ENCODE assay signal across 8 cellular contexts in the genomic region with DNA sequence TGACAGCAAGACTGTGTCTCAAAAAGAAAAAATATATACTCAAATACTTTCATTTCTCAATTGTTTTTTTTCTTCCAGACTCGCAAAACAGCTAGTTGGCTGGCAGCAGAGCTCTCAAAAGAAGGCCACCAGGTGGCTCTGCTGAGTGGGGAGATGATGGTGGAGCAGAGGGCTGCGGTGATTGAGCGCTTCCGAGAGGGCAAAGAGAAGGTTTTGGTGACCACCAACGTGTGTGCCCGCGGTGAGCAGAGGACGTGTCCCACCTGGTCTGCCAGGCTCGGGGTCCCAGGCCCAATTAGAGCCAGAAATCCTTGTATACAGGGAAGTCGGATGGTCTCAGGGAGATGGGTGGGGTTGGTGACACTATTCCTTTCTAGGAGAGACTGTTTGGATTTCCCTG. TPM values are rescaled to one million over a fixed set of nuclear protein-coding genes. Genes with fewer than 3 reads are reported as not detected.
DNase-seq lines count a peak whose midpoint lies in the region; ATAC-seq, FAIRE-seq and TF ChIP-seq lines count a peak whose summit lies in the region.
"Not testable (repeated sequence)": the region's sequence is repeated elsewhere in the genome, so short reads cannot be mapped to it uniquely, and the experiment has no call there.

No MANE protein-coding gene starts in this region.

- WGBS in ovary, 3 donors = 19 to 31% (median 23%) methylated on average over 10 of the region's 10 CpGs

- TF ChIP-seq POLR2A in ovary (IDR thresholded peaks at IDR 0.05) = not testable (repeated sequence)

- H3K4me3 ChIP-seq in ovary = not testable (repeated sequence)

- TF ChIP-seq EP300 in ovary (IDR thresholded peaks at IDR 0.05) = not testable (repeated sequence)

- DNase-seq in EL (peak; percentile 33), inferior parietal cortex (ENCODE audit: extremely low spot score) (peak; percentile 39), ovary (peak in 2 of 5 donors; percentile 40 to 49)
- peak; percentile 46 for DNase-seq in activated naive CD4-positive, alpha-beta T cell treated with Interleukin-2 at 50 U/mL for 16 hours
- peak; percentile 21 to 35 (median 30) for DNase-seq in effector memory CD8-positive, alpha-beta T cell
- DNase-seq in type B pancreatic cell (ENCODE audit: extremely low spot score, unreplicated experiment) = not testable (repeated sequence)

- peak; percentile 77 for ATAC-seq in effector memory CD8-positive, alpha-beta T cell (replicated peaks)

- H3K4me1 ChIP-seq in ovary (ENCODE audit: insufficient read depth) = not testable (repeated sequence)

- not testable (repeated sequence) for H3K27me3 Mint-ChIP-seq in effector memory CD8-positive, alpha-beta T cell; type B pancreatic cell

- peak; percentile 71 for TF ChIP-seq CTCF in LNCAP (IDR thresholded peaks at IDR 0.05)
- TF ChIP-seq CTCF in ovary (IDR thresholded peaks at IDR 0.05) = peak in 2 of 3 donors; percentile 21 to 37
- peak; percentile 78 for TF ChIP-seq CTCF in type B pancreatic cell (conservative IDR thresholded peaks at IDR 0.05)

- not testable (repeated sequence) for H3K9me3 Mint-ChIP-seq in effector memory CD8-positive, alpha-beta T cell; type B pancreatic cell

- H3K27ac ChIP-seq in ovary = not testable (repeated sequence)

- H3K27ac Mint-ChIP-seq in effector memory CD8-positive, alpha-beta T cell = peak overlapping the region; percentile 76 to 79
- peak overlapping the region; percentile 59 for H3K27ac Mint-ChIP-seq in type B pancreatic cell

- peak; percentile 58 for FAIRE-seq in TTC549 (lab: Jason Lieb, UNC)

- H3K36me3 ChIP-seq in ovary = not testable (repeated sequence)

- not testable (repeated sequence) for H3K4me1 Mint-ChIP-seq in effector memory CD8-positive, alpha-beta T cell (ENCODE audit: low read depth in 2 of 2); type B pancreatic cell (ENCODE audit: unreplicated experiment)

- not testable (repeated sequence) for H3K4me3 Mint-ChIP-seq in effector memory CD8-positive, alpha-beta T cell; type B pancreatic cell

- H3K27me3 ChIP-seq in ovary = not testable (repeated sequence)

- intact Hi-C loops in ovary (cut with DNase I) = loop anchor here in 1 of 4 donors (5.0 kb wide), 1 partner anchor 102 kb away; no protein-coding TSS in a partner anchor

- H3K36me3 Mint-ChIP-seq in effector memory CD8-positive, alpha-beta T cell (ENCODE audit: insufficient read depth) = peaks cover 88% of the 10 kb centered on the region
- peaks cover 24% of the 10 kb centered on the region for H3K36me3 Mint-ChIP-seq in type B pancreatic cell

- H3K9me3 ChIP-seq in ovary = not testable (repeated sequence)

RNA-seq across cellular contexts. Expression of a gene that starts 23.4 kb away (rescaled TPM):
- total RNA-seq in ovary (10 to 100 TPM; 22.9 to 40.9 (median 34.7) TPM), type B pancreatic cell (ENCODE audit: low replicate concordance) (41.4 and 52.7 TPM in 2 replicates)
- 10 to 100 TPM; 26.3 to 37.3 TPM for polyA plus RNA-seq in ovary
